23 cellular contexts compared by ENCODE assay signal in genomic region chr3:32551496-32551895, GRCh38. TPM values are rescaled to one million over a fixed set of nuclear protein-coding genes. Genes with fewer than 3 reads are reported as not detected.
DNase-seq lines count a peak whose midpoint lies in the region; ATAC-seq and TF ChIP-seq lines count a peak whose summit lies in the region.
"Had no signal": no experiment of that assay in that cellular context is flagged by ENCODE, and none has a peak within 500 bp of the region (broad histone marks: within the 10 kb centered on the region; RNA-seq: fewer than 3 reads in every experiment).

No MANE protein-coding gene starts in this region.

- H3K27me3 Mint-ChIP-seq in activated CD4-positive, alpha-beta T cell treated with anti-CD3 and anti-CD28 coated beads, Interleukin-2, amount 10 ng/mL, durations not matched to agents 24 days and 14 days = no peaks in the 10 kb centered on the region
- H3K27me3 Mint-ChIP-seq in activated CD4-positive, alpha-beta T cell treated with anti-CD3 and anti-CD28 coated beads for 36 hours = no peaks in the 10 kb centered on the region
- no peaks in the 10 kb centered on the region for H3K27me3 Mint-ChIP-seq in activated B cell treated with CpG ODN at 0.5 μM for 24 hours
- H3K27me3 Mint-ChIP-seq in osteocyte (ENCODE audit: unreplicated experiment) = no peaks in the 10 kb centered on the region

- TF ChIP-seq CTCF in activated B cell treated with CpG ODN at 0.5 μM for 24 hours (IDR thresholded peaks at IDR 0.05) = no peak
- no peak for TF ChIP-seq CTCF in osteocyte (IDR thresholded peaks at IDR 0.05)
- TF ChIP-seq CTCF in ascending aorta (IDR thresholded peaks at IDR 0.05) = no peak

- H3K4me1 ChIP-seq in ascending aorta = peaks cover 0 to 4% of the 10 kb centered on the region in 2 donors

- POLR2A ChIA-PET in activated CD4-positive, alpha-beta T cell treated with anti-CD3 and anti-CD28 coated beads for 36 hours (lab: Charles Lee) = interaction anchor here (0.7 kb wide), 2 partner anchors 21 to 71 kb away, joined by 3 to 7 read pairs; no protein-coding TSS in a partner anchor
- POLR2A ChIA-PET in activated B cell treated with CpG ODN at 0.5 μM for 24 hours (lab: Charles Lee) = no interaction called here

- no peaks in the 10 kb centered on the region for H3K27me3 ChIP-seq in ascending aorta
- H3K27me3 ChIP-seq: heart left ventricle, left lung, neural progenitor cell, thyroid gland had no signal

- no peaks in the 10 kb centered on the region for H3K9me3 ChIP-seq in ascending aorta
- H3K9me3 ChIP-seq: HAP-1, heart left ventricle, left lung, thyroid gland had no signal

- ATAC-seq in activated CD4-positive, alpha-beta T cell treated with anti-CD3 and anti-CD28 coated beads for 36 hours = no peak
- ATAC-seq in HG02610 (IDR thresholded peaks at IDR 0.05; ENCODE audit: unreplicated experiment) (peak; percentile 19), activated B cell treated with CpG ODN at 0.5 μM for 24 hours (ENCODE audit: low read depth) (no peak), GM18870 (IDR thresholded peaks at IDR 0.05; ENCODE audit: unreplicated experiment) (no peak), GM21619 (IDR thresholded peaks at IDR 0.05; ENCODE audit: unreplicated experiment) (no peak)
- ATAC-seq: activated naive CD4-positive, alpha-beta T cell treated with anti-CD3 and anti-CD28 coated beads, Interleukin-2, amount 50 U/mL, for 72 hours; heart left ventricle; left lung had no signal

- H3K27ac ChIP-seq in ascending aorta = no peak overlapping the region
- H3K27ac ChIP-seq: 22Rv1, left lung, neural progenitor cell, thyroid gland had no signal

- intact Hi-C loops in activated CD4-positive, alpha-beta T cell treated with anti-CD3 and anti-CD28 coated beads, Interleukin-2, amount 10 ng/mL, durations not matched to agents 24 days and 14 days (cut with micrococcal nuclease) = no loop called here
- intact Hi-C loops in activated CD4-positive, alpha-beta T cell treated with anti-CD3 and anti-CD28 coated beads for 36 hours (cut with DNase I, micrococcal nuclease) = no loop called here
- intact Hi-C loops in activated B cell treated with CpG ODN at 0.5 μM for 24 hours (cut with micrococcal nuclease) (loop anchor here (1.0 to 2.0 kb wide), 2 partner anchors 19 to 21 kb away; partner anchors contain the start of gene DYNC1LI1), ascending aorta (cut with DNase I) (no loop called here)

- peaks cover 26% of the 10 kb centered on the region for H3K4me1 Mint-ChIP-seq in activated CD4-positive, alpha-beta T cell treated with anti-CD3 and anti-CD28 coated beads, Interleukin-2, amount 10 ng/mL, durations not matched to agents 24 days and 14 days
- peaks cover 29% of the 10 kb centered on the region for H3K4me1 Mint-ChIP-seq in activated CD4-positive, alpha-beta T cell treated with anti-CD3 and anti-CD28 coated beads for 36 hours
- H3K4me1 Mint-ChIP-seq in activated B cell treated with CpG ODN at 0.5 μM for 24 hours (peaks cover 60% of the 10 kb centered on the region), osteocyte (ENCODE audit: unreplicated experiment) (peaks cover 31% of the 10 kb centered on the region)

- H3K4me3 ChIP-seq in ascending aorta = no peak overlapping the region
- H3K4me3 ChIP-seq: HAP-1, heart left ventricle, left lung, neural progenitor cell, thyroid gland had no signal

- CTCF ChIA-PET in activated CD4-positive, alpha-beta T cell treated with anti-CD3 and anti-CD28 coated beads for 36 hours (lab: Charles Lee) = interaction anchor here (1.2 to 1.5 kb wide), 2 partner anchors 18 to 23 kb away, joined by 3 to 4 read pairs; partner anchors contain the start of gene DYNC1LI1
- CTCF ChIA-PET in activated B cell treated with CpG ODN at 0.5 μM for 24 hours (lab: Charles Lee) = no interaction called here

- H3K36me3 Mint-ChIP-seq in activated CD4-positive, alpha-beta T cell treated with anti-CD3 and anti-CD28 coated beads, Interleukin-2, amount 10 ng/mL, durations not matched to agents 24 days and 14 days (ENCODE audit: low read depth) = peaks cover 5% of the 10 kb centered on the region
- H3K36me3 Mint-ChIP-seq in activated CD4-positive, alpha-beta T cell treated with anti-CD3 and anti-CD28 coated beads for 36 hours (ENCODE audit: low read depth) = no peaks in the 10 kb centered on the region
- H3K36me3 Mint-ChIP-seq in activated B cell treated with CpG ODN at 0.5 μM for 24 hours (ENCODE audit: low read depth) = peaks cover 7% of the 10 kb centered on the region
- peaks cover 6% of the 10 kb centered on the region for H3K36me3 Mint-ChIP-seq in osteocyte (ENCODE audit: unreplicated experiment)
- H3K36me3 Mint-ChIP-seq: activated naive CD4-positive, alpha-beta T cell treated with anti-CD3 and anti-CD28 coated beads, Interleukin-2, amount 50 U/mL, for 72 hours had no signal

- peak; percentile 44 for DNase-seq in activated CD4-positive, alpha-beta T cell treated with anti-CD3 and anti-CD28 coated beads, Interleukin-2, amount 10 ng/mL, durations not matched to agents 24 days and 14 days
- no peak for DNase-seq in activated CD4-positive, alpha-beta T cell treated with anti-CD3 and anti-CD28 coated beads for 36 hours
- DNase-seq in activated B cell treated with CpG ODN at 0.5 μM for 24 hours (no peak), osteocyte (ENCODE audit: extremely low spot score, unreplicated experiment) (no peak), ascending aorta (ENCODE audit: low spot score in 2 of 2) (no peak)
- DNase-seq: COR-L47; heart left ventricle; KG1; left lung; MV-4-11; NCI-H1930; NCI-H226; SIG-M5; stimulated activated naive CD4-positive, alpha-beta T cell; thyroid gland had no signal

- no peak overlapping the region for H3K4me3 Mint-ChIP-seq in activated CD4-positive, alpha-beta T cell treated with anti-CD3 and anti-CD28 coated beads, Interleukin-2, amount 10 ng/mL, durations not matched to agents 24 days and 14 days
- no peak overlapping the region for H3K4me3 Mint-ChIP-seq in activated CD4-positive, alpha-beta T cell treated with anti-CD3 and anti-CD28 coated beads for 36 hours
- H3K4me3 Mint-ChIP-seq in activated B cell treated with CpG ODN at 0.5 μM for 24 hours (no peak overlapping the region), osteocyte (ENCODE audit: unreplicated experiment) (no peak overlapping the region)
- H3K4me3 Mint-ChIP-seq: activated T-helper 1 cell treated with anti-CD3 and anti-CD28 coated beads, Interleukin-12 subunit alpha, Interleukin-12 subunit beta, Interleukin-2, Interleukin-4 antibody, amounts not matched to agents 30 ng/mL and 10 ng/mL and 1 ng/mL, durations not matched to agents 14 hours and 24 hours and 36 hours; neural progenitor cell had no signal

- no peaks in the 10 kb centered on the region for H3K36me3 ChIP-seq in ascending aorta
- H3K36me3 ChIP-seq: HAP-1, heart left ventricle, left lung, neural progenitor cell, thyroid gland had no signal

- no peak overlapping the region for H3K27ac Mint-ChIP-seq in activated CD4-positive, alpha-beta T cell treated with anti-CD3 and anti-CD28 coated beads, Interleukin-2, amount 10 ng/mL, durations not matched to agents 24 days and 14 days
- no peak overlapping the region for H3K27ac Mint-ChIP-seq in activated CD4-positive, alpha-beta T cell treated with anti-CD3 and anti-CD28 coated beads for 36 hours
- H3K27ac Mint-ChIP-seq in activated B cell treated with CpG ODN at 0.5 μM for 24 hours (peak overlapping the region; percentile 21), osteocyte (ENCODE audit: unreplicated experiment) (peak overlapping the region; percentile 12)
- H3K27ac Mint-ChIP-seq: activated T-helper 1 cell treated with anti-CD3 and anti-CD28 coated beads, Interleukin-12 subunit alpha, Interleukin-12 subunit beta, Interleukin-2, Interleukin-4 antibody, amounts not matched to agents 30 ng/mL and 10 ng/mL and 1 ng/mL, durations not matched to agents 14 hours and 24 hours and 36 hours; neural progenitor cell had no signal

- no peaks in the 10 kb centered on the region for H3K9me3 Mint-ChIP-seq in activated CD4-positive, alpha-beta T cell treated with anti-CD3 and anti-CD28 coated beads, Interleukin-2, amount 10 ng/mL, durations not matched to agents 24 days and 14 days
- no peaks in the 10 kb centered on the region for H3K9me3 Mint-ChIP-seq in activated CD4-positive, alpha-beta T cell treated with anti-CD3 and anti-CD28 coated beads for 36 hours (ENCODE audit: low read depth)
- no peaks in the 10 kb centered on the region for H3K9me3 Mint-ChIP-seq in activated B cell treated with CpG ODN at 0.5 μM for 24 hours
- H3K9me3 Mint-ChIP-seq in osteocyte (ENCODE audit: unreplicated experiment) = no peaks in the 10 kb centered on the region
- H3K9me3 Mint-ChIP-seq: activated T-helper 1 cell treated with anti-CD3 and anti-CD28 coated beads, Interleukin-12 subunit alpha, Interleukin-12 subunit beta, Interleukin-2, Interleukin-4 antibody, amounts not matched to agents 30 ng/mL and 10 ng/mL and 1 ng/mL, durations not matched to agents 14 hours and 24 hours and 36 hours; neural progenitor cell had no signal

RNA-seq across cellular contexts. Expression of gene DYNC1LI1, which starts 19.2 kb away (rescaled TPM):
- 35.4 and 40.1 TPM in 2 replicates for total RNA-seq in activated CD4-positive, alpha-beta T cell treated with anti-CD3 and anti-CD28 coated beads, Interleukin-2, amount 10 ng/mL, durations not matched to agents 24 days and 14 days
- 10 to 100 TPM; 31.8 to 31.9 TPM for total RNA-seq in activated CD4-positive, alpha-beta T cell treated with anti-CD3 and anti-CD28 coated beads for 36 hours
- total RNA-seq in activated B cell treated with CpG ODN at 0.5 μM for 24 hours (32.6 and 38.8 TPM in 2 replicates), osteocyte (58.8 and 64.3 TPM in 2 replicates), ascending aorta (22.1 TPM)

RNA-seq across cellular contexts. Expression of gene CMTM6, which starts 48.8 kb away (rescaled TPM):
- total RNA-seq in activated CD4-positive, alpha-beta T cell treated with anti-CD3 and anti-CD28 coated beads, Interleukin-2, amount 10 ng/mL, durations not matched to agents 24 days and 14 days = 79.3 and 79.6 TPM in 2 replicates
- total RNA-seq in activated CD4-positive, alpha-beta T cell treated with anti-CD3 and anti-CD28 coated beads for 36 hours = 10 to 100 TPM; 33.6 to 48.0 TPM
- total RNA-seq in activated B cell treated with CpG ODN at 0.5 μM for 24 hours (84.6 and 90.1 TPM in 2 replicates), osteocyte (60.4 and 61.5 TPM in 2 replicates), ascending aorta (12.7 TPM)

Comparison
In these comparisons a context has a peak if more than half of its experiments do, and no peak if none do; other contexts are left out.
1. H3K27ac Mint-ChIP-seq: peak in activated B cell treated with CpG ODN at 0.5 μM for 24 hours (single experiment) and osteocyte (single experiment); none in activated CD4-positive, alpha-beta T cell treated with anti-CD3 and anti-CD28 coated beads, Interleukin-2, amount 10 ng/mL, durations not matched to agents 24 days and 14 days (single experiment) and activated CD4-positive, alpha-beta T cell treated with anti-CD3 and anti-CD28 coated beads for 36 hours (single experiment).